ENCODE assay signal across 8 cellular contexts in genomic region chrX:75603833-75604232, GRCh38.
A peak's percentile ranks its signal among the peaks of the same experiment; 100 is the strongest.
DNase-seq lines count a peak whose midpoint lies in the region; ATAC-seq, FAIRE-seq and TF ChIP-seq lines count a peak whose summit lies in the region.

No MANE protein-coding gene starts in this region.

- H3K18ac ChIP-seq in neuronal stem cell (ENCODE audit: low read length): no peak overlapping the region

- H4K91ac ChIP-seq in neuronal stem cell (ENCODE audit: low read depth, low read length, poor library complexity): no peak overlapping the region

- H3K23ac ChIP-seq in neuronal stem cell (ENCODE audit: low read depth, low read length, poor library complexity): no peak overlapping the region

- H3K9me3 ChIP-seq in WERI-Rb-1 (ENCODE audit: severe bottlenecking) (no peaks in the 10 kb centered on the region), neuronal stem cell (replicated peaks in 1 of 2; ENCODE audit: control insufficient read depth in 2 of 2, insufficient read depth in 1 of 2, low read depth in 1 of 2, low read length in 2 of 2) (no peaks in the 10 kb centered on the region)

- H3K4me2 ChIP-seq in neuronal stem cell (ENCODE audit: insufficient read depth, low read length, poor library complexity, severe bottlenecking): no peak overlapping the region

- H4K8ac ChIP-seq in neuronal stem cell (ENCODE audit: low read depth, low read length): no peak overlapping the region

- H3K14ac ChIP-seq in neuronal stem cell (ENCODE audit: low read length): no peak overlapping the region

- H3K27me3 ChIP-seq in WERI-Rb-1 (ENCODE audit: insufficient read depth, low read depth, severe bottlenecking): peaks cover 2% of the 10 kb centered on the region
- H3K27me3 ChIP-seq in neuronal stem cell (ENCODE audit: control insufficient read depth in 3 of 3, insufficient read depth in 3 of 3, low read depth in 1 of 3, low read length in 3 of 3): no peaks in the 10 kb centered on the region

- H3K4me1 ChIP-seq in neuronal stem cell (ENCODE audit: control insufficient read depth in 2 of 2, insufficient read depth in 1 of 2, low read depth in 1 of 2, low read length in 2 of 2): peaks cover 0 to 2% of the 10 kb centered on the region in 2 donors

- peak; percentile 3 to 10 for DNase-seq in NCI-H2081 (lab: John Stamatoyannopoulos, UW)
- DNase-seq in NCI-H2081 treated with DMSO at 0.1 percent for 48 hours (lab: John Stamatoyannopoulos, UW): no peak
- DNase-seq in LHCN-M2 (ENCODE audit: low read depth): peak; percentile 23
- no peak for DNase-seq in WERI-Rb-1
- peak; percentile 42 for DNase-seq in inferior parietal cortex (ENCODE audit: extremely low spot score)
- peak; percentile 16 for DNase-seq in urothelium cell line (ENCODE audit: low spot score)
- DNase-seq in neuronal stem cell (ENCODE audit: low spot score): no peak

- H2BK5ac ChIP-seq in neuronal stem cell (ENCODE audit: low read length): no peak overlapping the region

- H2BK120ac ChIP-seq in neuronal stem cell (ENCODE audit: low read depth, low read length): no peak overlapping the region

- no peak for ATAC-seq in HG02610 (IDR thresholded peaks at IDR 0.05; ENCODE audit: unreplicated experiment)

- H2AFZ ChIP-seq in neuronal stem cell (ENCODE audit: low read length): no peak overlapping the region

- H3K9ac ChIP-seq in neuronal stem cell (ENCODE audit: low read depth, low read length, poor library complexity): no peak overlapping the region

- no peak overlapping the region for H2BK15ac ChIP-seq in neuronal stem cell (ENCODE audit: low read length)

- H3K27ac ChIP-seq in WERI-Rb-1 (no peak overlapping the region), neuronal stem cell (replicated peaks; ENCODE audit: low read length) (no peak overlapping the region)

- FAIRE-seq in urothelium cell line (lab: Jason Lieb, UNC): no peak

- no peak overlapping the region for H2BK12ac ChIP-seq in neuronal stem cell (ENCODE audit: low read length)

- H3K36me3 ChIP-seq in WERI-Rb-1: no peaks in the 10 kb centered on the region
- no peaks in the 10 kb centered on the region for H3K36me3 ChIP-seq in neuronal stem cell (replicated peaks in 1 of 2; ENCODE audit: control insufficient read depth in 2 of 2, insufficient read depth in 2 of 2, low read length in 2 of 2)

- H3K4me3 ChIP-seq in WERI-Rb-1 (ENCODE audit: low read depth, low read length) (no peak overlapping the region), neuronal stem cell (ENCODE audit: low read length in 2 of 2) (no peak overlapping the region)

- no peak overlapping the region for H2AK5ac ChIP-seq in neuronal stem cell (ENCODE audit: low read depth, low read length)

- TF ChIP-seq CTCF in WERI-Rb-1 (IDR thresholded peaks at IDR 0.05; ENCODE audit: low read depth, low read length): peak; percentile 39

- no peak overlapping the region for H3K4ac ChIP-seq in neuronal stem cell (ENCODE audit: low read length)

- H3K79me1 ChIP-seq in neuronal stem cell (ENCODE audit: low read depth, low read length): no peaks in the 10 kb centered on the region

Comparison
In these comparisons a context has a peak if more than half of its experiments do, and no peak if none do; other contexts are left out.
1. DNase-seq: peak in NCI-H2081 (2 of 2), LHCN-M2 (single experiment), inferior parietal cortex (single experiment) and urothelium cell line (single experiment); none in NCI-H2081 treated with DMSO at 0.1 percent for 48 hours (single experiment), WERI-Rb-1 (single experiment) and neuronal stem cell (single experiment).